8 cellular contexts compared by ENCODE assay signal in genomic region chr19:45901912-45902650, GRCh38. TPM values are rescaled to one million over a fixed set of nuclear protein-coding genes. Genes with fewer than 3 reads are reported as not detected.
DNase-seq lines count a peak whose midpoint lies in the region; ATAC-seq and TF ChIP-seq lines count a peak whose summit lies in the region.

TSS of gene MYPOP (minus strand) at chr19:45902613. CDS start at chr19:45901773, 840 bp downstream.

- ATAC-seq in DND-41 (ENCODE audit: insufficient read depth, low read depth) = no peak
- no peak for ATAC-seq in GM18870 (IDR thresholded peaks at IDR 0.05; ENCODE audit: unreplicated experiment)

- peaks cover 27% of the 10 kb centered on the region for H3K4me1 ChIP-seq in DND-41 (ENCODE audit: insufficient read depth, low read length)
- H3K4me1 ChIP-seq in breast epithelium = no peaks in the 10 kb centered on the region
- H3K4me1 ChIP-seq in tibial nerve = peaks cover 0 to 27% (median 11%) of the 10 kb centered on the region in 4 donors

- H3K4me2 ChIP-seq in DND-41 (ENCODE audit: insufficient read depth, low read length) = peak within 1 kb of the TSS; percentile 87

- H4K20me1 ChIP-seq in DND-41 (ENCODE audit: insufficient read depth, low read length) = 0 out of 2 replicates have a peak, but pooled peaks cover 4% of the 10 kb centered on the region

- peak within 1 kb of the TSS; percentile 94 for H2AFZ ChIP-seq in DND-41 (ENCODE audit: low read depth, low read length)

- no peaks in the 10 kb centered on the region for H3K9me3 ChIP-seq in DND-41 (ENCODE audit: insufficient read depth, low read length, severe bottlenecking)
- no peaks in the 10 kb centered on the region for H3K9me3 ChIP-seq in breast epithelium
- H3K9me3 ChIP-seq in tibial nerve = no peaks in the 10 kb centered on the region

- intact Hi-C loops in breast epithelium (cut with DNase I; ENCODE audit: low total_unique reads) (loop anchor here (1.0 kb wide), 1 partner anchor 28 kb away; no protein-coding TSS in a partner anchor), lower leg skin (cut with DNase I; ENCODE audit: low total_unique reads) (no loop called here)

- H3K27me3 ChIP-seq in DND-41 (ENCODE audit: insufficient read depth, low read length, poor library complexity) (no peaks in the 10 kb centered on the region), breast epithelium (no peaks in the 10 kb centered on the region), tibial nerve (no peaks in the 10 kb centered on the region)

- peaks cover 38% of the 10 kb centered on the region for H3K36me3 ChIP-seq in DND-41 (ENCODE audit: insufficient read depth, low read length)
- H3K36me3 ChIP-seq in breast epithelium = no peaks in the 10 kb centered on the region
- H3K36me3 ChIP-seq in tibial nerve = peaks cover 0 to 31% (median 0%) of the 10 kb centered on the region in 3 donors

- peak within 1 kb of the TSS; percentile 80 for H3K9ac ChIP-seq in DND-41 (ENCODE audit: low read depth, low read length)

- peak within 1 kb of the TSS; percentile 71 to 87; a peak in 3 of 4 replicates for H3K4me3 ChIP-seq in DND-41 (ENCODE audit: low read depth in 1 of 2, low read length in 2 of 2)
- peak within 1 kb of the TSS; percentile 59 to 79 (median 75) for H3K4me3 ChIP-seq in breast epithelium
- H3K4me3 ChIP-seq in lower leg skin (ENCODE audit: low read depth, poor library complexity, severe bottlenecking) = peak within 1 kb of the TSS; percentile 45
- H3K4me3 ChIP-seq in tibial nerve = peak within 1 kb of the TSS; percentile 62 to 77 (median 71)

- TF ChIP-seq POLR2A in breast epithelium (IDR thresholded peaks at IDR 0.05) = no peak
- TF ChIP-seq POLR2A in lower leg skin (IDR thresholded peaks at IDR 0.05) = no peak
- no peak for TF ChIP-seq POLR2A in tibial nerve (IDR thresholded peaks at IDR 0.05)

- no peak for TF ChIP-seq CTCF in DND-41 (IDR thresholded peaks at IDR 0.05; ENCODE audit: borderline replicate concordance, extremely low read depth, low read length, poor library complexity, severe bottlenecking)
- no peak for TF ChIP-seq CTCF in breast epithelium (IDR thresholded peaks at IDR 0.05)
- no peak for TF ChIP-seq CTCF in lower leg skin (IDR thresholded peaks at IDR 0.05)
- no peak for TF ChIP-seq CTCF in tibial nerve (IDR thresholded peaks at IDR 0.05)

- peak within 1 kb of the TSS; percentile 85 for H3K27ac ChIP-seq in DND-41 (ENCODE audit: low read length)
- H3K27ac ChIP-seq in breast epithelium = peak within 1 kb of the TSS; percentile 77 to 89
- H3K27ac ChIP-seq in tibial nerve = peak within 1 kb of the TSS; percentile 55 to 88 (median 77)

- WGBS in lower leg skin, 2 donors = 1% methylated on average over 42 to 45 of the region's 47 CpGs
- 1 to 2% methylated on average over 42 to 44 of the region's 47 CpGs for WGBS in tibial nerve, 2 donors

- peaks cover 28% of the 10 kb centered on the region for H3K79me2 ChIP-seq in DND-41 (ENCODE audit: insufficient read depth, low read length)

- TF ChIP-seq EP300 in tibial nerve (IDR thresholded peaks at IDR 0.05) = no peak

- peak; percentile 34 for DNase-seq in DND-41
- peak; percentile 49 for DNase-seq in NCI-H1105 treated with DMSO at 0.1 percent for 48 hours (lab: John Stamatoyannopoulos, UW)
- peak in 1 of 2 donors; percentile 21 for DNase-seq in breast epithelium (ENCODE audit: low spot score in 2 of 2)
- DNase-seq in lower leg skin (ENCODE audit: low spot score in 2 of 2) = no peak
- peak in 1 of 2 donors; percentile 9 for DNase-seq in tibial nerve (ENCODE audit: low spot score in 2 of 2)
- no peak for DNase-seq in DMS114 treated with DMSO at 0.1 percent for 48 hours (lab: John Stamatoyannopoulos, UW; ENCODE audit: unreplicated experiment)
- no peak for DNase-seq in stimulated activated naive CD4-positive, alpha-beta T cell treated with Interleukin-2 at 50 U/mL for 16 hours (lab: John Stamatoyannopoulos, UW)

RNA-seq across cellular contexts. Expression of gene MYPOP, which starts in this region (rescaled TPM):
- total RNA-seq in breast epithelium = 1 to 10 TPM; 2.0 to 5.9 (median 2.4) TPM
- total RNA-seq in lower leg skin = 1 to 10 TPM; 2.0 to 8.0 (median 7.2) TPM
- 1 to 10 TPM; 3.6 to 9.0 (median 5.5) TPM for total RNA-seq in tibial nerve

Comparison
In these comparisons a context has a peak if more than half of its experiments do, and no peak if none do; other contexts are left out.
1. DNase-seq: peak in DND-41 (single experiment) and NCI-H1105 treated with DMSO at 0.1 percent for 48 hours (single experiment); none in lower leg skin (0 of 2), DMS114 treated with DMSO at 0.1 percent for 48 hours (single experiment) and stimulated activated naive CD4-positive, alpha-beta T cell treated with Interleukin-2 at 50 U/mL for 16 hours (single experiment).
2. Peak in every context shown above with its lines, with median percentiles within 50 percentile points of each other: H3K27ac ChIP-seq and H3K4me3 ChIP-seq.